Comparison of ENCODE assay signal across 18 cellular contexts in the genomic region with DNA sequence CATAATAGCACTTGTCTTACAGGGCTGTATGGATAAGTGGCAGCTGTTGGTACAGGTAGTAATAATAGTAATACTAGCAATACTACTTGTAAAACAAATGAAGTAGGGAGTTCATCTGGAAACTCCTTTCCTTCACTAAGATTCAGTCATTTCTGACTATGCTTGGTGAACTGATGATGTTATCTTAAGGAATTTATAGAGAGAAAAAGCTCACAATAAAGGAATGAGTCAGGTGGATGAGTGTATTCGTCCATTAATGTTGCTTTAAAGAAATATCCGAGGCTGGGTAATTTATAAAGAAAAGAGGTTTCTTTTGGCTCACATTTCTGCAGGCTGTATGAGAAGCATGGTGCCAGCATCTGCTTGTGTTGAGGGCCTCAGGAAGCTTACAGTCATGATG.
DNase-seq lines count a peak whose midpoint lies in the region; ATAC-seq and TF ChIP-seq lines count a peak whose summit lies in the region.
"Had no signal": no experiment of that assay in that cellular context is flagged by ENCODE, and none has a peak within 500 bp of the region (broad histone marks: within the 10 kb centered on the region; RNA-seq: fewer than 3 reads in every experiment).

No MANE protein-coding gene starts in this region.

- H3K36me3 ChIP-seq in osteoblast (ENCODE audit: insufficient read depth, low read length), result no peaks in the 10 kb centered on the region

- no peak overlapping the region for H2AFZ ChIP-seq in osteoblast (ENCODE audit: low read length)

- H4K20me1 ChIP-seq in osteoblast (ENCODE audit: insufficient read depth, low read length), result no peaks in the 10 kb centered on the region

- H3K27me3 ChIP-seq in osteoblast (ENCODE audit: insufficient read depth, low read length), result no peaks in the 10 kb centered on the region

- peaks cover 3% of the 10 kb centered on the region for H3K9me3 ChIP-seq in osteoblast (ENCODE audit: low read depth, low read length)
- H3K9me3 ChIP-seq: Caco-2, SK-N-SH had no signal

- DNase-seq in HS-5 (ENCODE audit: low read depth) (peak; percentile 6), RWPE1 (ENCODE audit: low spot score) (peak; percentile 26), osteoblast (ENCODE audit: insufficient read length, low spot score, missing footprints) (peak; percentile 45), NCI-H1048 (lab: John Stamatoyannopoulos, UW) (no peak), hepatic stellate cell (ENCODE audit: low spot score) (no peak)
- DNase-seq: Caco-2; CD4-positive, CD25-positive, alpha-beta regulatory T cell; DMS153; NCI-H1436; NCI-H524; SHP77; SK-N-SH; T-cell had no signal

- POLR2A ChIA-PET in RWPE1 (lab: Yijun Ruan, JAX; ENCODE audit: low non-redundant PET), result no interaction called here

- no peaks in the 10 kb centered on the region for H3K79me2 ChIP-seq in osteoblast (ENCODE audit: insufficient read depth, low read length)

- no peak overlapping the region for H3K4me3 ChIP-seq in osteoblast (ENCODE audit: insufficient read depth, low read length)

- TF ChIP-seq CTCF in RWPE1 (conservative IDR thresholded peaks at IDR 0.05; ENCODE audit: low read depth), result no peak
- no peak for TF ChIP-seq CTCF in osteoblast (IDR thresholded peaks at IDR 0.05; ENCODE audit: extremely low read depth, low read depth, low read length)

- ATAC-seq in esophagus mucosa (peak; percentile 58), HG03442 (IDR thresholded peaks at IDR 0.05; ENCODE audit: unreplicated experiment) (no peak), HG02870 (IDR thresholded peaks at IDR 0.05; ENCODE audit: unreplicated experiment) (no peak)
- ATAC-seq: HCT116, Panc1, T-cell had no signal

- H3K27ac ChIP-seq in RWPE1 (no peak overlapping the region), osteoblast (ENCODE audit: low read depth, low read length) (no peak overlapping the region)

- peaks cover 4% of the 10 kb centered on the region for H3K4me1 ChIP-seq in osteoblast (ENCODE audit: insufficient read depth, low read length)
- H3K4me1 ChIP-seq: Caco-2 had no signal

- CTCF ChIA-PET in RWPE1 (lab: Yijun Ruan, JAX), result no interaction called here

- H3K4me2 ChIP-seq in osteoblast (ENCODE audit: insufficient read depth, low read length), result no peak overlapping the region
- H3K4me2 ChIP-seq: SK-N-SH had no signal

Comparison
In these comparisons a context has a peak if more than half of its experiments do, and no peak if none do; other contexts are left out.
1. DNase-seq: peak in HS-5 (single experiment), RWPE1 (single experiment) and osteoblast (single experiment); none in NCI-H1048 (single experiment) and hepatic stellate cell (single experiment).